Comparison of ENCODE assay signal across 8 cellular contexts in the genomic region with DNA sequence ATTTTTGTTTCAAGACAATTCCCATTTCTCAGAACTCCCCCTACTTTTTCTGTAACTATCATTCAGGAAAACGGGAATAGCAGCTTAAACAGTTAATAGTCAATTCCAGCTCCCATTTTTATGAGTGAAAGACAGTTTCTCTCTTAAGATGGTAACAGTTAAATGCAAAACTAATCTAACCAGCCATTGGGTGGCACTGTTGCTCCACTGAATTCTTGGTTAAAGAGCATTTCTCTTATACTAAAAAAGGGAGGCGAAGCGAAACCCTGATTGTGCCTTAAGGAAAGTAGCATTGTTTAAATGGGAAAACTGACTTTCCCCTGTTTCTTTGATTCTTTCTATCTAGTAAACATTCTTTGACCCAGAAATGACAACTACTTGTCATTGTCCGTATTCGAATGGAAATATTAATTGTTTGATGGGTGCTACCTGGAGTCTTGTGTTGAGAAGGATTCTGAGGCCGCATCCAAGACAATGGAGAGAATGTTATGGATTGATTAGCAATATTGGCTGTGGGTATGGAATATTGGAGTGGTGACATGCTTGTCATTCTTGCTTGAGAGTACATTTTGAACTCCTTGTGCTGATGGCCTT.
A peak's percentile ranks its signal among the peaks of the same experiment; 100 is the strongest.
DNase-seq lines count a peak whose midpoint lies in the region; ATAC-seq and TF ChIP-seq lines count a peak whose summit lies in the region.

No MANE protein-coding gene starts in this region.

- H3K9me3 Mint-ChIP-seq in glutamatergic neuron (ENCODE audit: unreplicated experiment): no peaks in the 10 kb centered on the region

- H3K36me3 Mint-ChIP-seq in glutamatergic neuron (ENCODE audit: unreplicated experiment): no peaks in the 10 kb centered on the region

- ATAC-seq in GM18873 (IDR thresholded peaks at IDR 0.05; ENCODE audit: low FRiP score, unreplicated experiment): peak; percentile 76
- ATAC-seq in HG03045 (IDR thresholded peaks at IDR 0.05; ENCODE audit: unreplicated experiment): peak; percentile 86

- intact Hi-C loops in posterior vena cava (cut with DNase I): loop anchor here in 1 of 2 donors (5.0 to 10.0 kb wide), 3 partner anchors 318 to 492 kb away; no protein-coding TSS in a partner anchor

- no peak overlapping the region for H3K27ac Mint-ChIP-seq in glutamatergic neuron (ENCODE audit: unreplicated experiment)

- TF ChIP-seq CTCF in glutamatergic neuron (IDR thresholded peaks at IDR 0.05; ENCODE audit: partially characterized antibody, unreplicated experiment): peak; percentile 77

- peak; percentile 81 for DNase-seq in DMS53 (lab: John Stamatoyannopoulos, UW)
- DNase-seq in NCI-H2081 treated with DMSO at 0.1 percent for 48 hours (lab: John Stamatoyannopoulos, UW): peak; percentile 55
- peak; percentile 26 to 35 for DNase-seq in activated CD4-positive, alpha-beta T cell treated with anti-CD3 and anti-CD28 coated beads, Interleukin-2, amount 50 U/mL, for 48 hours
- peak; percentile 68 for DNase-seq in glutamatergic neuron
- DNase-seq in renal cortical epithelial cell (ENCODE audit: low read depth): peak; percentile 72
- no peak for DNase-seq in posterior vena cava (ENCODE audit: low spot score)

- H3K4me1 Mint-ChIP-seq in glutamatergic neuron (ENCODE audit: low read depth, unreplicated experiment): peaks cover 22% of the 10 kb centered on the region

- H3K27me3 Mint-ChIP-seq in glutamatergic neuron (ENCODE audit: unreplicated experiment): peaks cover 5% of the 10 kb centered on the region

- no peak overlapping the region for H3K4me3 Mint-ChIP-seq in glutamatergic neuron (ENCODE audit: unreplicated experiment)
